In the genomic region with DNA sequence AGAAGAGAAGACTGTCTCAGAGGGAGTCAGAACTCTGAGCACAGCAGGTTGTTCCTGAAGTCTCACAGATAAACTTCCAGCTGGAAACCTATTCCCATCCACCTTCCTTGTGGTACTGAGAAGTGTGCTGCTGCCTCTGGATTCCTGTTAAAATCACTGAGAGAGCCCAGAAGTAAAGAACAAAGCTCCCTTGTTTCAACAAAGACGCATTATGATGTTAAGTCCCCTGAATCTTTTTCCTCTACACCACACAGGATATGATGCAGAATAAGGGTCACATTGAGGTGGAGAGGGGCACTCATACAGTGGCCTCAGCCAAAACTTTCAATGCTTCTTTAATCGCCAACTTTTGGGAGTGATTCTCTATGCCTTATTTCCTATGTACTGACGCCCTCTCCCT, we compare ENCODE assay signal across 1 cellular context.
TF ChIP-seq lines count a peak whose summit lies in the region.

No MANE protein-coding gene starts in this region.

TF ChIP-seq in SK-N-SH treated with all-trans-retinoic acid at 6 μM for 48 hours, 23 proteins besides CTCF, POLR2A, EP300 and RAD21 (continued from another document):
- TF ChIP-seq, protein P1, sequence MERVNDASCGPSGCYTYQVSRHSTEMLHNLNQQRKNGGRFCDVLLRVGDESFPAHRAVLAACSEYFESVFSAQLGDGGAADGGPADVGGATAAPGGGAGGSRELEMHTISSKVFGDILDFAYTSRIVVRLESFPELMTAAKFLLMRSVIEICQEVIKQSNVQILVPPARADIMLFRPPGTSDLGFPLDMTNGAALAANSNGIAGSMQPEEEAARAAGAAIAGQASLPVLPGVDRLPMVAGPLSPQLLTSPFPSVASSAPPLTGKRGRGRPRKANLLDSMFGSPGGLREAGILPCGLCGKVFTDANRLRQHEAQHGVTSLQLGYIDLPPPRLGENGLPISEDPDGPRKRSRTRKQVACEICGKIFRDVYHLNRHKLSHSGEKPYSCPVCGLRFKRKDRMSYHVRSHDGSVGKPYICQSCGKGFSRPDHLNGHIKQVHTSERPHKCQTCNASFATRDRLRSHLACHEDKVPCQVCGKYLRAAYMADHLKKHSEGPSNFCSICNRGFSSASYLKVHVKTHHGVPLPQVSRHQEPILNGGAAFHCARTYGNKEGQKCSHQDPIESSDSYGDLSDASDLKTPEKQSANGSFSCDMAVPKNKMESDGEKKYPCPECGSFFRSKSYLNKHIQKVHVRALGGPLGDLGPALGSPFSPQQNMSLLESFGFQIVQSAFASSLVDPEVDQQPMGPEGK (CRISPR knock-in tag; IDR thresholded peaks at IDR 0.05; ENCODE audit: borderline replicate concordance), result no peak
- TF ChIP-seq ZC3H10 (CRISPR knock-in tag; IDR thresholded peaks at IDR 0.05) (no peak), ZNF70 (CRISPR knock-in tag; IDR thresholded peaks at IDR 0.05) (no peak)
